1 cellular context compared by ENCODE assay signal in genomic region chrX:130173190-130173895, GRCh38.
A peak's percentile ranks its signal among the peaks of the same experiment; 100 is the strongest.
TF ChIP-seq lines count a peak whose summit lies in the region.

No MANE protein-coding gene starts in this region.

TF ChIP-seq in K562, 482 proteins besides CTCF, POLR2A, EP300 and RAD21 (continued from another document and continues in another):
- TF ChIP-seq ZNF655 (CRISPR knock-in tag; IDR thresholded peaks at IDR 0.05): no peak
- TF ChIP-seq COPS2 (conservative IDR thresholded peaks at IDR 0.05): no peak
- TF ChIP-seq ZBTB40 (IDR thresholded peaks at IDR 0.05): no peak
- TF ChIP-seq ZBTB40 (CRISPR knock-in tag; IDR thresholded peaks at IDR 0.05): no peak
- no peak for TF ChIP-seq ZBTB8A (IDR thresholded peaks at IDR 0.05; ENCODE audit: partially characterized antibody)
- TF ChIP-seq ZNF175 (CRISPR knock-in tag; IDR thresholded peaks at IDR 0.05; ENCODE audit: low read depth): peak; percentile 8; the same call in 1 of the 2 replicates
- TF ChIP-seq, protein P1, sequence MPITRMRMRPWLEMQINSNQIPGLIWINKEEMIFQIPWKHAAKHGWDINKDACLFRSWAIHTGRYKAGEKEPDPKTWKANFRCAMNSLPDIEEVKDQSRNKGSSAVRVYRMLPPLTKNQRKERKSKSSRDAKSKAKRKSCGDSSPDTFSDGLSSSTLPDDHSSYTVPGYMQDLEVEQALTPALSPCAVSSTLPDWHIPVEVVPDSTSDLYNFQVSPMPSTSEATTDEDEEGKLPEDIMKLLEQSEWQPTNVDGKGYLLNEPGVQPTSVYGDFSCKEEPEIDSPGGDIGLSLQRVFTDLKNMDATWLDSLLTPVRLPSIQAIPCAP (CRISPR knock-in tag; IDR thresholded peaks at IDR 0.05; ENCODE audit: borderline replicate concordance): no peak
- no peak for TF ChIP-seq ZNF449 (CRISPR knock-in tag; IDR thresholded peaks at IDR 0.05)
- no peak for TF ChIP-seq ZSCAN32 (CRISPR knock-in tag; IDR thresholded peaks at IDR 0.05)
- TF ChIP-seq ARID3B (CRISPR knock-in tag; IDR thresholded peaks at IDR 0.05; ENCODE audit: borderline replicate concordance): no peak
- no peak for TF ChIP-seq MIER1 (IDR thresholded peaks at IDR 0.05; ENCODE audit: low read depth)
- TF ChIP-seq, protein P2, sequence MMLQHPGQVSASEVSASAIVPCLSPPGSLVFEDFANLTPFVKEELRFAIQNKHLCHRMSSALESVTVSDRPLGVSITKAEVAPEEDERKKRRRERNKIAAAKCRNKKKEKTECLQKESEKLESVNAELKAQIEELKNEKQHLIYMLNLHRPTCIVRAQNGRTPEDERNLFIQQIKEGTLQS (IDR thresholded peaks at IDR 0.05): peak; percentile 81
- TF ChIP-seq, protein P2 (CRISPR knock-in tag; conservative IDR thresholded peaks at IDR 0.05): no peak
- no peak; the same call in 1 of the 2 replicates for TF ChIP-seq STAT5A (IDR thresholded peaks at IDR 0.05; ENCODE audit: borderline replicate concordance, low read length)
- TF ChIP-seq OTX1 (CRISPR knock-in tag; IDR thresholded peaks at IDR 0.05): peak; percentile 40; the same call in 1 of the 2 replicates
- TF ChIP-seq ZNF212 (CRISPR knock-in tag; IDR thresholded peaks at IDR 0.05): no peak
- TF ChIP-seq MTA2 (IDR thresholded peaks at IDR 0.05; ENCODE audit: low read depth): no peak
- TF ChIP-seq E2F4 (CRISPR knock-in tag; IDR thresholded peaks at IDR 0.05; ENCODE audit: low read depth): no peak
- no peak for TF ChIP-seq CBFA2T2 (conservative IDR thresholded peaks at IDR 0.05)
- 0 out of 2 replicates have a peak, but pooled peaks have one; percentile 31 for TF ChIP-seq ZEB2 (IDR thresholded peaks at IDR 0.05)
- TF ChIP-seq CREB5 (CRISPR knock-in tag; IDR thresholded peaks at IDR 0.05): no peak
- TF ChIP-seq YY1 (IDR thresholded peaks at IDR 0.05; ENCODE audit: borderline replicate concordance in 1 of 3, control insufficient read depth in 1 of 3, extremely low read depth in 1 of 3, insufficient read depth in 3 of 3, insufficient read length in 1 of 3, insufficient replicate concordance in 2 of 3, low read depth in 1 of 3, low read length in 2 of 3): peak in 1 of 3 experiments; percentile 65
- peak; percentile 73; the same call in 1 of the 2 replicates for TF ChIP-seq DPF2 (IDR thresholded peaks at IDR 0.05)
- TF ChIP-seq CREB3L1 (IDR thresholded peaks at IDR 0.05; ENCODE audit: borderline replicate concordance, low read depth): peak; percentile 89
- no peak for TF ChIP-seq SNIP1 (IDR thresholded peaks at IDR 0.05; ENCODE audit: low read depth)
- TF ChIP-seq HES1 (IDR thresholded peaks at IDR 0.05; ENCODE audit: low read depth): 0 out of 2 replicates have a peak, but pooled peaks have one; percentile 25
- TF ChIP-seq KLF16 (IDR thresholded peaks at IDR 0.05): no peak
- TF ChIP-seq BACH1 (tag; IDR thresholded peaks at IDR 0.05): peak; percentile 62; the same call in 1 of the 2 replicates
- TF ChIP-seq HMG20B (CRISPR knock-in tag; IDR thresholded peaks at IDR 0.05): no peak
- TF ChIP-seq ZNF121 (CRISPR knock-in tag; conservative IDR thresholded peaks at IDR 0.05): no peak
- TF ChIP-seq ZNF583 (CRISPR knock-in tag; IDR thresholded peaks at IDR 0.05): no peak
- TF ChIP-seq MCM2 (IDR thresholded peaks at IDR 0.05; ENCODE audit: low read depth): no peak
- TF ChIP-seq CSDE1 (IDR thresholded peaks at IDR 0.05): no peak
- TF ChIP-seq ARID2 (IDR thresholded peaks at IDR 0.05): no peak
- no peak for TF ChIP-seq ZNF445 (CRISPR knock-in tag; IDR thresholded peaks at IDR 0.05; ENCODE audit: low read depth)
- no peak for TF ChIP-seq ZNF511 (CRISPR knock-in tag; IDR thresholded peaks at IDR 0.05)
- TF ChIP-seq FOXP1 (CRISPR knock-in tag; IDR thresholded peaks at IDR 0.05): no peak
- peak in 1 of 2 experiments; percentile 39; a peak in 1 of 4 replicates for TF ChIP-seq TBL1XR1 (IDR thresholded peaks at IDR 0.05; ENCODE audit: low read length in 2 of 2)
- TF ChIP-seq, protein P3, sequence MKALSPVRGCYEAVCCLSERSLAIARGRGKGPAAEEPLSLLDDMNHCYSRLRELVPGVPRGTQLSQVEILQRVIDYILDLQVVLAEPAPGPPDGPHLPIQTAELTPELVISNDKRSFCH (CRISPR knock-in tag; IDR thresholded peaks at IDR 0.05): no peak
- TF ChIP-seq, protein P3 (tag; IDR thresholded peaks at IDR 0.05): 0 out of 2 replicates have a peak, but pooled peaks have one; percentile 16
- TF ChIP-seq NCOA6 (IDR thresholded peaks at IDR 0.05): no peak
